8 cellular contexts compared by ENCODE assay signal in genomic region chr1:121020350-121021236, GRCh38.
DNase-seq lines count a peak whose midpoint lies in the region; TF ChIP-seq lines count a peak whose summit lies in the region.
"Not testable (repeated sequence)": the region's sequence is repeated elsewhere in the genome, so short reads cannot be mapped to it uniquely, and the experiment has no call there.

No MANE protein-coding gene starts in this region.

- H3K27ac ChIP-seq in A673 (ENCODE audit: low read depth, low read length, poor library complexity, severe bottlenecking); WERI-Rb-1: not testable (repeated sequence)

- not testable (repeated sequence) for TF ChIP-seq CTCF in A673 (conservative IDR thresholded peaks at IDR 0.05; ENCODE audit: low read depth, low read length); WERI-Rb-1 (IDR thresholded peaks at IDR 0.05; ENCODE audit: low read depth, low read length); astrocyte of the spinal cord (IDR thresholded peaks at IDR 0.05; ENCODE audit: low read depth, low read length); foreskin fibroblast (IDR thresholded peaks at IDR 0.05; ENCODE audit: low read depth, low read length)

- H3K4me3 ChIP-seq in A673 (ENCODE audit: low read depth, low read length, poor library complexity, severe bottlenecking) (peak overlapping the region; percentile 24), WERI-Rb-1 (ENCODE audit: low read depth, low read length) (peak overlapping the region; percentile 47), astrocyte of the spinal cord (ENCODE audit: low read depth, low read length) (peak overlapping the region; percentile 39), foreskin fibroblast (ENCODE audit: low read depth in 1 of 2, low read length in 2 of 2) (peak overlapping the region; percentile 29 to 40)

- intact Hi-C loops in A673 (cut with micrococcal nuclease; ENCODE audit: unreplicated experiment): not testable (repeated sequence)

- POLR2A ChIA-PET in A673 (lab: Charles Lee; ENCODE audit: low non-redundant PET); HEK293T (lab: Yijun Ruan, JAX): not testable (repeated sequence)

- in situ Hi-C loops in astrocyte of the spinal cord (cut with HindIII; ENCODE audit: low sequenced_read_pairs): not testable (repeated sequence)

- not testable (repeated sequence) for BruUV-seq in A673 (replicated peaks; lab: Mats Ljungman, UMichigan)

- DNase-seq in A673 (ENCODE audit: low spot score) (peak; percentile 66), NCI-H69 (lab: John Stamatoyannopoulos, UW) (peak; percentile 32), WERI-Rb-1 (peak; percentile 54), astrocyte of the spinal cord (ENCODE audit: low read depth, low spot score) (peak; percentile 60), foreskin fibroblast (peak; percentile 23 to 71), lung microvascular endothelial cell (ENCODE audit: low read depth in 2 of 2) (peak; percentile 62 to 76)
- not testable (repeated sequence) for DNase-seq in HEK293T (ENCODE audit: extremely low spot score)
- DNase-seq in stimulated activated CD4-positive, alpha-beta T cell treated with anti-CD3 and anti-CD28 coated beads, Interleukin-12 subunit alpha, Interleukin-12 subunit beta, amount 100 ng/mL, for 24 hours (ENCODE audit: low read depth in 2 of 2): peak; percentile 14 to 40

- not testable (repeated sequence) for H3K36me3 ChIP-seq in A673 (ENCODE audit: insufficient read depth, low read length, poor library complexity, severe bottlenecking); WERI-Rb-1

- CTCF ChIA-PET in A673 (lab: Charles Lee); HEK293T (lab: Yijun Ruan, JAX): not testable (repeated sequence)

- not testable (repeated sequence) for H3K27me3 ChIP-seq in A673 (replicated peaks; ENCODE audit: insufficient read depth, low read depth, low read length, poor library complexity); WERI-Rb-1 (ENCODE audit: insufficient read depth, low read depth, severe bottlenecking)

- H3K9me3 ChIP-seq in A673 (ENCODE audit: low read depth, low read length, poor library complexity, severe bottlenecking); WERI-Rb-1 (ENCODE audit: severe bottlenecking): not testable (repeated sequence)

- not testable (repeated sequence) for H3K4me1 ChIP-seq in A673 (ENCODE audit: insufficient read depth, low read length, poor library complexity, severe bottlenecking)

TF ChIP-seq in HEK293T, 16 proteins besides CTCF, POLR2A, EP300 and RAD21:
- TF ChIP-seq ZNF384 (IDR thresholded peaks at IDR 0.05): peak; percentile 91
